In genomic region chr13:21297914-21298831, GRCh38 we compare ENCODE assay signal across 8 cellular contexts.
A peak's percentile ranks its signal among the peaks of the same experiment; 100 is the strongest.
DNase-seq lines count a peak whose midpoint lies in the region; ATAC-seq and TF ChIP-seq lines count a peak whose summit lies in the region.

No MANE protein-coding gene starts in this region.

- peak overlapping the region; percentile 43 to 98 (median 62) for H3K4me3 ChIP-seq in adrenal gland
- peak overlapping the region; percentile 69 to 99 (median 86) for H3K4me3 ChIP-seq in heart right ventricle

- TF ChIP-seq POLR2A in adrenal gland (IDR thresholded peaks at IDR 0.05) = peak in 1 of 2 donors; percentile 39

- H3K4me1 ChIP-seq in adrenal gland (replicated peaks in 1 of 2) = peaks cover 0 to 17% of the 10 kb centered on the region in 2 donors
- H3K4me1 ChIP-seq in heart right ventricle = peaks cover 5 to 25% (median 20%) of the 10 kb centered on the region in 9 donors

- TF ChIP-seq CTCF in GM12874 (IDR thresholded peaks at IDR 0.05; ENCODE audit: insufficient read depth, low read depth, low read length) = peak; percentile 88
- TF ChIP-seq CTCF in adrenal gland (IDR thresholded peaks at IDR 0.05) = peak; percentile 76 to 92 (median 88)
- peak; percentile 78 to 97 (median 90) for TF ChIP-seq CTCF in heart right ventricle (IDR thresholded peaks at IDR 0.05)
- peak; percentile 92 for TF ChIP-seq CTCF in type B pancreatic cell (conservative IDR thresholded peaks at IDR 0.05)

- peak; percentile 93 for ATAC-seq in HG02763 (IDR thresholded peaks at IDR 0.05; ENCODE audit: unreplicated experiment)
- peak; percentile 99 to 100 (median 100) for ATAC-seq in heart right ventricle

- no peaks in the 10 kb centered on the region for H3K27me3 Mint-ChIP-seq in type B pancreatic cell

- H3K27ac ChIP-seq in adrenal gland (peak overlapping the region; percentile 27 to 57 (median 46)), heart right ventricle (peak overlapping the region in 9 of 10 donors; percentile 67 to 76 (median 71))

- H3K36me3 Mint-ChIP-seq in type B pancreatic cell = no peaks in the 10 kb centered on the region

- peak overlapping the region; percentile 97 for H3K27ac Mint-ChIP-seq in type B pancreatic cell

- peak overlapping the region; percentile 98 for H3K4me3 Mint-ChIP-seq in type B pancreatic cell

- H3K9me3 ChIP-seq in adrenal gland (replicated peaks in 1 of 3) (no peaks in the 10 kb centered on the region), heart right ventricle (no peaks in the 10 kb centered on the region)

- H3K4me1 Mint-ChIP-seq in type B pancreatic cell (ENCODE audit: unreplicated experiment) = peaks cover 21% of the 10 kb centered on the region

- WGBS in adrenal gland, 4 donors = 0 to 1% (median 0%) methylated on average over 28 to 74 of the region's 74 CpGs
- 0% methylated on average over 74 of the region's 74 CpGs for WGBS in heart right ventricle, 2 donors

- DNase-seq in NCI-H128 (lab: John Stamatoyannopoulos, UW; ENCODE audit: unreplicated experiment) (peak; percentile 86), SW 1271 (lab: John Stamatoyannopoulos, UW) (peak; percentile 60 to 74), adrenal gland (peak; percentile 81 to 90 (median 84)), heart right ventricle (peak; percentile 83 to 85), pons (ENCODE audit: low spot score) (peak; percentile 89), type B pancreatic cell (ENCODE audit: extremely low spot score, unreplicated experiment) (peak; percentile 91)

- intact Hi-C loops in adrenal gland (cut with DNase I) = loop anchor here (5.0 to 10.0 kb wide), 2 partner anchors 177 to 179 kb away; no protein-coding TSS in a partner anchor
- intact Hi-C loops in heart right ventricle (cut with DNase I) = loop anchor here (1.0 to 10.0 kb wide), 9 partner anchors 123 to 353 kb away; partner anchors contain the start of genes ZDHHC20 (in 3 of the 10), MRPL57 (in 1 of the 10) and SKA3 (in 1 of the 10)

- H3K9me3 Mint-ChIP-seq in type B pancreatic cell = no peaks in the 10 kb centered on the region

- H3K27me3 ChIP-seq in adrenal gland (no peaks in the 10 kb centered on the region), heart right ventricle (no peaks in the 10 kb centered on the region)

- H3K36me3 ChIP-seq in adrenal gland (replicated peaks in 1 of 2) = no peaks in the 10 kb centered on the region
- H3K36me3 ChIP-seq in heart right ventricle = peaks cover 0 to 9% (median under 1%) of the 10 kb centered on the region in 9 donors

Comparison
In these comparisons a context has a peak if more than half of its experiments do, and no peak if none do; other contexts are left out.
1. Peak in every context shown above with its lines: DNase-seq, ATAC-seq, H3K4me3 ChIP-seq and H3K27ac ChIP-seq.